ENCODE assay signal across 30 cellular contexts in the genomic region with DNA sequence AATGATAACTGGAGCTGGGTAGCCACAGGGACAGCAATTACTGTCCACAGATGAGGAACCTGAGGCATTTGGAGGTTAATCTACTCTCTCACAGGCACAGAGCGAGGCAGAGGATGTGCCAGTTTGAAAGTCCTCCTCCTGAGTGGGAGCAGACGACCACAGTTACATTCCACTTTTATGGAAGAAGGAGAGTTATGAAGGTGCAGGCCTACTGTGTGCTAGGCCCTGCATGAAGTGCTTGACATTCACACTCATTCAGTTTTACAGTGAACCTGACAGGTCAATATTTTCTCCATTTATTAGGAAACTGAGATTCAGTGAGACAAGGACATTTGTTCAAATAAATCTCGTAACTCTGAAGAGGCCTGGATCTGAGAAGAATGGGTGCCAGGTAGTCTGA.
"Had no signal": no experiment of that assay in that cellular context is flagged by ENCODE, and none has a peak within 500 bp of the region (broad histone marks: within the 10 kb centered on the region; RNA-seq: fewer than 3 reads in every experiment).

No MANE protein-coding gene starts in this region.

- H3K9me3 ChIP-seq: ascending aorta, MG63, Peyer's patch had no signal

- H3K36me3 ChIP-seq: cardiac muscle cell, MG63, Peyer's patch had no signal

- H3K4me1 ChIP-seq: Peyer's patch had no signal

- H3K9me3 Mint-ChIP-seq: activated CD4-positive, alpha-beta T cell treated with anti-CD3 and anti-CD28 coated beads, Interleukin-2, amount 10 ng/mL, durations not matched to agents 24 days and 14 days; activated CD8-positive, alpha-beta T cell treated with anti-CD3 and anti-CD28 coated beads for 36 hours; activated naive CD8-positive, alpha-beta T cell treated with anti-CD3 and anti-CD28 coated beads for 36 hours; activated T-cell treated with anti-CD3 and anti-CD28 coated beads, Interleukin-2, amount 50 U/mL, for 72 hours; activated T-helper 17 cell treated with anti-CD3 and anti-CD28 coated beads, Interleukin-2, amount 50 U/mL, for 72 hours had no signal

- H3K4me3 Mint-ChIP-seq: activated CD4-positive, alpha-beta T cell treated with anti-CD3 and anti-CD28 coated beads, Interleukin-2, amount 10 ng/mL, durations not matched to agents 24 days and 14 days; activated CD8-positive, alpha-beta T cell treated with anti-CD3 and anti-CD28 coated beads for 36 hours; activated naive CD8-positive, alpha-beta T cell treated with anti-CD3 and anti-CD28 coated beads for 36 hours; activated T-cell treated with anti-CD3 and anti-CD28 coated beads, Interleukin-2, amount 50 U/mL, for 72 hours; activated T-helper 17 cell treated with anti-CD3 and anti-CD28 coated beads, Interleukin-2, amount 50 U/mL, for 72 hours had no signal

- H3K27me3 Mint-ChIP-seq: activated CD4-positive, alpha-beta T cell treated with anti-CD3 and anti-CD28 coated beads, Interleukin-2, amount 10 ng/mL, durations not matched to agents 24 days and 14 days; activated CD8-positive, alpha-beta T cell treated with anti-CD3 and anti-CD28 coated beads for 36 hours; activated naive CD8-positive, alpha-beta T cell treated with anti-CD3 and anti-CD28 coated beads for 36 hours; activated T-helper 17 cell treated with anti-CD3 and anti-CD28 coated beads, Interleukin-2, amount 50 U/mL, for 72 hours had no signal

- ATAC-seq: activated CD8-positive, alpha-beta T cell treated with anti-CD3 and anti-CD28 coated beads for 36 hours; activated T-cell treated with anti-CD3 and anti-CD28 coated beads, Interleukin-2, amount 50 U/mL, for 72 hours; activated T-helper 17 cell treated with anti-CD3 and anti-CD28 coated beads, Interleukin-2, amount 50 U/mL, for 72 hours; PC-3 had no signal

- H3K27me3 ChIP-seq: ascending aorta, cardiac muscle cell, MG63, Peyer's patch had no signal

- H3K4me1 Mint-ChIP-seq: activated CD4-positive, alpha-beta T cell treated with anti-CD3 and anti-CD28 coated beads, Interleukin-2, amount 10 ng/mL, durations not matched to agents 24 days and 14 days; activated naive CD8-positive, alpha-beta T cell treated with anti-CD3 and anti-CD28 coated beads for 36 hours; activated T-helper 17 cell treated with anti-CD3 and anti-CD28 coated beads, Interleukin-2, amount 50 U/mL, for 72 hours had no signal

- H3K27ac ChIP-seq: ascending aorta, cardiac muscle cell, Peyer's patch had no signal

- H3K36me3 Mint-ChIP-seq: activated naive CD8-positive, alpha-beta T cell treated with anti-CD3 and anti-CD28 coated beads for 36 hours had no signal

- H3K27ac Mint-ChIP-seq: activated CD4-positive, alpha-beta T cell treated with anti-CD3 and anti-CD28 coated beads, Interleukin-2, amount 10 ng/mL, durations not matched to agents 24 days and 14 days; activated CD8-positive, alpha-beta T cell treated with anti-CD3 and anti-CD28 coated beads for 36 hours; activated naive CD8-positive, alpha-beta T cell treated with anti-CD3 and anti-CD28 coated beads for 36 hours; activated T-cell treated with anti-CD3 and anti-CD28 coated beads, Interleukin-2, amount 50 U/mL, for 72 hours; activated T-helper 17 cell treated with anti-CD3 and anti-CD28 coated beads, Interleukin-2, amount 50 U/mL, for 72 hours had no signal

- DNase-seq: activated CD4-positive, alpha-beta T cell treated with anti-CD3 and anti-CD28 coated beads, Interleukin-2, amount 10 ng/mL, durations not matched to agents 24 days and 14 days; activated CD4-positive, alpha-beta T cell treated with anti-CD3 and anti-CD28 coated beads, Interleukin-2, amount 50 U/mL, for 4 hours; activated CD8-positive, alpha-beta T cell treated with anti-CD3 and anti-CD28 coated beads for 36 hours; activated effector memory CD4-positive, alpha-beta T cell treated with anti-CD3 and anti-CD28 coated beads, Interleukin-2, amount 50 U/mL, for 16 hours; activated naive CD4-positive, alpha-beta T cell; activated naive CD4-positive, alpha-beta T cell treated with anti-CD3 and anti-CD28 coated beads, Interleukin-2, amount 50 U/mL, for 16 hours; activated naive CD8-positive, alpha-beta T cell treated with anti-CD3 and anti-CD28 coated beads for 36 hours; activated T-cell treated with anti-CD3 and anti-CD28 coated beads, Interleukin-2, amount 50 U/mL, for 1 hour; activated T-cell treated with anti-CD3 and anti-CD28 coated beads, Interleukin-2, amount 50 U/mL, for 72 hours; amniotic stem cell; Kasumi-1; KG1; MG63; NCI-H1048; NCI-H1105 treated with DMSO at 0.1 percent for 48 hours; NCI-H1436; NCI-H1694; NCI-H2029; NCI-H345; NCI-H524 treated with DMSO at 0.1 percent for 48 hours; NCI-H748 treated with DMSO at 0.1 percent for 48 hours; NK-92 treated with Interleukin-12 subunit alpha and Interleukin-12 subunit beta, amount 100 ng/mL, for 24 hours; PC-3; Peyer's patch; RPMI8226; SHP77 treated with DMSO at 0.1 percent for 48 hours; T1000 had no signal

- H3K4me3 ChIP-seq: ascending aorta, cardiac muscle cell, MG63, Peyer's patch had no signal
